1 cellular context compared by ENCODE assay signal in the genomic region with DNA sequence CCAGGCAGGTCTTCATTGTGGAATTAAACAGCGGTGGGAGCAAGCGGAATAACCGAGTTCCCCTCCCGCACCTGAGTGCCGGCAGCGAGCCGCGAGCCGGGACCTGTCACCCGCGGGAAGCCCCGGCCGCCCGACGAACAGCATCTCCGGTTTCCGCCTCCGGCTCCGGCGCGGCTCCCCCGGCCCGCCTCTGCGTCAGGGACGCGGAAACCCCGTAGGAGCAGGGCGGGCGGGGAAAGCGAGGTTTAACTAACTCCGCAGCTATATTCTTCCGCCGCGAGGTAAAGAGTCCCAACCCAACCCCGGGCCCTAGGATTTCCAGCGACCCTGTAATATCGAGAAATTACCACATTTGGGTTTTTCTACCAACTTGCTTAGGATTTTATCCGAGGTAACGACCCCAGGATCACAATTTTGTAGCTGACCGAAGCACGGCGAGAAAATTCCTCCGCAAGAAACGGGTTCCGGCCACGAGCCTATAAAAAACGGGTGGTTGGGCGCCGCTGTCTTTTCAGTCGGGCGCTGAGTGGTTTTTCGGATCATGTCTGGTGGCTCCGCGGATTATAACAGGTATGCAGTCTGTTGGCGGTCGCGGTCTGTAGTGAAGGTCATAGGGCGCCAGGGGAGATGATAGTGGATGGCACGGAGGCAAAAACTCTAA.
A peak's percentile ranks its signal among the peaks of the same experiment; 100 is the strongest.
TF ChIP-seq lines count a peak whose summit lies in the region.

A gene (plus strand): TSS at position 508 of the 661 bp plus-strand sequence. CDS start 34 bp downstream, at position 542.

TF ChIP-seq in HepG2, 621 proteins besides CTCF, POLR2A, EP300 and RAD21 (continued from another document and continues in another):
- TF ChIP-seq, protein P1, sequence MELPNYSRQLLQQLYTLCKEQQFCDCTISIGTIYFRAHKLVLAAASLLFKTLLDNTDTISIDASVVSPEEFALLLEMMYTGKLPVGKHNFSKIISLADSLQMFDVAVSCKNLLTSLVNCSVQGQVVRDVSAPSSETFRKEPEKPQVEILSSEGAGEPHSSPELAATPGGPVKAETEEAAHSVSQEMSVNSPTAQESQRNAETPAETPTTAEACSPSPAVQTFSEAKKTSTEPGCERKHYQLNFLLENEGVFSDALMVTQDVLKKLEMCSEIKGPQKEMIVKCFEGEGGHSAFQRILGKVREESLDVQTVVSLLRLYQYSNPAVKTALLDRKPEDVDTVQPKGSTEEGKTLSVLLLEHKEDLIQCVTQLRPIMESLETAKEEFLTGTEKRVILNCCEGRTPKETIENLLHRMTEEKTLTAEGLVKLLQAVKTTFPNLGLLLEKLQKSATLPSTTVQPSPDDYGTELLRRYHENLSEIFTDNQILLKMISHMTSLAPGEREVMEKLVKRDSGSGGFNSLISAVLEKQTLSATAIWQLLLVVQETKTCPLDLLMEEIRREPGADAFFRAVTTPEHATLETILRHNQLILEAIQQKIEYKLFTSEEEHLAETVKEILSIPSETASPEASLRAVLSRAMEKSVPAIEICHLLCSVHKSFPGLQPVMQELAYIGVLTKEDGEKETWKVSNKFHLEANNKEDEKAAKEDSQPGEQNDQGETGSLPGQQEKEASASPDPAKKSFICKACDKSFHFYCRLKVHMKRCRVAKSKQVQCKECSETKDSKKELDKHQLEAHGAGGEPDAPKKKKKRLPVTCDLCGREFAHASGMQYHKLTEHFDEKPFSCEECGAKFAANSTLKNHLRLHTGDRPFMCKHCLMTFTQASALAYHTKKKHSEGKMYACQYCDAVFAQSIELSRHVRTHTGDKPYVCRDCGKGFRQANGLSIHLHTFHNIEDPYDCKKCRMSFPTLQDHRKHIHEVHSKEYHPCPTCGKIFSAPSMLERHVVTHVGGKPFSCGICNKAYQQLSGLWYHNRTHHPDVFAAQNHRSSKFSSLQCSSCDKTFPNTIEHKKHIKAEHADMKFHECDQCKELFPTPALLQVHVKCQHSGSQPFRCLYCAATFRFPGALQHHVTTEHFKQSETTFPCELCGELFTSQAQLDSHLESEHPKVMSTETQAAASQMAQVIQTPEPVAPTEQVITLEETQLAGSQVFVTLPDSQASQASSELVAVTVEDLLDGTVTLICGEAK (IDR thresholded peaks at IDR 0.05), result no peak
- TF ChIP-seq, protein P1 (CRISPR knock-in tag; IDR thresholded peaks at IDR 0.05), result peak; percentile 47; the same call in 1 of the 2 replicates
- TF ChIP-seq, protein P2, sequence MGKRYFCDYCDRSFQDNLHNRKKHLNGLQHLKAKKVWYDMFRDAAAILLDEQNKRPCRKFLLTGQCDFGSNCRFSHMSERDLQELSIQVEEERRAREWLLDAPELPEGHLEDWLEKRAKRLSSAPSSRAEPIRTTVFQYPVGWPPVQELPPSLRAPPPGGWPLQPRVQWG (CRISPR knock-in tag; IDR thresholded peaks at IDR 0.05; ENCODE audit: borderline replicate concordance, low read depth), result no peak
- TF ChIP-seq, protein P3, sequence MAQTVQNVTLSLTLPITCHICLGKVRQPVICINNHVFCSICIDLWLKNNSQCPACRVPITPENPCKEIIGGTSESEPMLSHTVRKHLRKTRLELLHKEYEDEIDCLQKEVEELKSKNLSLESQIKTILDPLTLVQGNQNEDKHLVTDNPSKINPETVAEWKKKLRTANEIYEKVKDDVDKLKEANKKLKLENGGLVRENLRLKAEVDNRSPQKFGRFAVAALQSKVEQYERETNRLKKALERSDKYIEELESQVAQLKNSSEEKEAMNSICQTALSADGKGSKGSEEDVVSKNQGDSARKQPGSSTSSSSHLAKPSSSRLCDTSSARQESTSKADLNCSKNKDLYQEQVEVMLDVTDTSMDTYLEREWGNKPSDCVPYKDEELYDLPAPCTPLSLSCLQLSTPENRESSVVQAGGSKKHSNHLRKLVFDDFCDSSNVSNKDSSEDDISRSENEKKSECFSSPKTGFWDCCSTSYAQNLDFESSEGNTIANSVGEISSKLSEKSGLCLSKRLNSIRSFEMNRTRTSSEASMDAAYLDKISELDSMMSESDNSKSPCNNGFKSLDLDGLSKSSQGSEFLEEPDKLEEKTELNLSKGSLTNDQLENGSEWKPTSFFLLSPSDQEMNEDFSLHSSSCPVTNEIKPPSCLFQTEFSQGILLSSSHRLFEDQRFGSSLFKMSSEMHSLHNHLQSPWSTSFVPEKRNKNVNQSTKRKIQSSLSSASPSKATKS (CRISPR knock-in tag; IDR thresholded peaks at IDR 0.05), result no peak
- TF ChIP-seq ZC3H4 (CRISPR knock-in tag; IDR thresholded peaks at IDR 0.05; ENCODE audit: borderline replicate concordance), result no peak
- TF ChIP-seq ZSCAN25 (CRISPR knock-in tag; IDR thresholded peaks at IDR 0.05), result 0 out of 2 replicates have a peak, but pooled peaks have one; percentile 46
- peak; percentile 92 for TF ChIP-seq GABPB1 (CRISPR knock-in tag; IDR thresholded peaks at IDR 0.05)
- TF ChIP-seq ZNF350 (CRISPR knock-in tag; IDR thresholded peaks at IDR 0.05; ENCODE audit: borderline replicate concordance, low read depth), result peak; percentile 84
- no peak for TF ChIP-seq ZNF543 (CRISPR knock-in tag; IDR thresholded peaks at IDR 0.05)
- TF ChIP-seq, protein P4, sequence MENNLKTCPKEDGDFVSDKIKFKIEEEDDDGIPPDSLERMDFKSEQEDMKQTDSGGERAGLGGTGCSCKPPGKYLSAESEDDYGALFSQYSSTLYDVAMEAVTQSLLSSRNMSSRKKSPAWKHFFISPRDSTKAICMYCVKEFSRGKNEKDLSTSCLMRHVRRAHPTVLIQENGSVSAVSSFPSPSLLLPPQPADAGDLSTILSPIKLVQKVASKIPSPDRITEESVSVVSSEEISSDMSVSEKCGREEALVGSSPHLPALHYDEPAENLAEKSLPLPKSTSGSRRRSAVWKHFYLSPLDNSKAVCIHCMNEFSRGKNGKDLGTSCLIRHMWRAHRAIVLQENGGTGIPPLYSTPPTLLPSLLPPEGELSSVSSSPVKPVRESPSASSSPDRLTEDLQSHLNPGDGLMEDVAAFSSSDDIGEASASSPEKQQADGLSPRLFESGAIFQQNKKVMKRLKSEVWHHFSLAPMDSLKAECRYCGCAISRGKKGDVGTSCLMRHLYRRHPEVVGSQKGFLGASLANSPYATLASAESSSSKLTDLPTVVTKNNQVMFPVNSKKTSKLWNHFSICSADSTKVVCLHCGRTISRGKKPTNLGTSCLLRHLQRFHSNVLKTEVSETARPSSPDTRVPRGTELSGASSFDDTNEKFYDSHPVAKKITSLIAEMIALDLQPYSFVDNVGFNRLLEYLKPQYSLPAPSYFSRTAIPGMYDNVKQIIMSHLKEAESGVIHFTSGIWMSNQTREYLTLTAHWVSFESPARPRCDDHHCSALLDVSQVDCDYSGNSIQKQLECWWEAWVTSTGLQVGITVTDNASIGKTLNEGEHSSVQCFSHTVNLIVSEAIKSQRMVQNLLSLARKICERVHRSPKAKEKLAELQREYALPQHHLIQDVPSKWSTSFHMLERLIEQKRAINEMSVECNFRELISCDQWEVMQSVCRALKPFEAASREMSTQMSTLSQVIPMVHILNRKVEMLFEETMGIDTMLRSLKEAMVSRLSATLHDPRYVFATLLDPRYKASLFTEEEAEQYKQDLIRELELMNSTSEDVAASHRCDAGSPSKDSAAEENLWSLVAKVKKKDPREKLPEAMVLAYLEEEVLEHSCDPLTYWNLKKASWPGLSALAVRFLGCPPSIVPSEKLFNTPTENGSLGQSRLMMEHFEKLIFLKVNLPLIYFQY (CRISPR knock-in tag; IDR thresholded peaks at IDR 0.05; ENCODE audit: borderline replicate concordance), result peak; percentile 24; the same call in 1 of the 2 replicates
- no peak for TF ChIP-seq ARID2 (CRISPR knock-in tag; IDR thresholded peaks at IDR 0.05; ENCODE audit: borderline replicate concordance)
- no peak for TF ChIP-seq NCOA5 (CRISPR knock-in tag; IDR thresholded peaks at IDR 0.05)
- TF ChIP-seq ZNF747 (CRISPR knock-in tag; IDR thresholded peaks at IDR 0.05; ENCODE audit: borderline replicate concordance), result no peak; the same call in 1 of the 2 replicates
- TF ChIP-seq NCOA2 (CRISPR knock-in tag; IDR thresholded peaks at IDR 0.05), result no peak; the same call in 1 of the 2 replicates
- TF ChIP-seq ZNF225 (CRISPR knock-in tag; IDR thresholded peaks at IDR 0.05), result no peak
- no peak for TF ChIP-seq ZNF850 (CRISPR knock-in tag; conservative IDR thresholded peaks at IDR 0.05)
- no peak for TF ChIP-seq ZNF354B (CRISPR knock-in tag; IDR thresholded peaks at IDR 0.05)
- peak; percentile 85; the same call in 1 of the 2 replicates for TF ChIP-seq U2AF2 (IDR thresholded peaks at IDR 0.05; ENCODE audit: low read depth, low read length)
- no peak; the same call in 1 of the 2 replicates for TF ChIP-seq ZNF569 (CRISPR knock-in tag; IDR thresholded peaks at IDR 0.05; ENCODE audit: borderline replicate concordance)
- TF ChIP-seq ESRRA (CRISPR knock-in tag; IDR thresholded peaks at IDR 0.05; ENCODE audit: low read depth), result no peak
- no peak for TF ChIP-seq ZNF577 (CRISPR knock-in tag; IDR thresholded peaks at IDR 0.05; ENCODE audit: borderline replicate concordance, low read depth)
- TF ChIP-seq ZNF878 (CRISPR knock-in tag; IDR thresholded peaks at IDR 0.05), result peak; percentile 77
- no peak for TF ChIP-seq EHMT2 (IDR thresholded peaks at IDR 0.05; ENCODE audit: borderline replicate concordance, low read depth, low read length)
- TF ChIP-seq, protein P5, sequence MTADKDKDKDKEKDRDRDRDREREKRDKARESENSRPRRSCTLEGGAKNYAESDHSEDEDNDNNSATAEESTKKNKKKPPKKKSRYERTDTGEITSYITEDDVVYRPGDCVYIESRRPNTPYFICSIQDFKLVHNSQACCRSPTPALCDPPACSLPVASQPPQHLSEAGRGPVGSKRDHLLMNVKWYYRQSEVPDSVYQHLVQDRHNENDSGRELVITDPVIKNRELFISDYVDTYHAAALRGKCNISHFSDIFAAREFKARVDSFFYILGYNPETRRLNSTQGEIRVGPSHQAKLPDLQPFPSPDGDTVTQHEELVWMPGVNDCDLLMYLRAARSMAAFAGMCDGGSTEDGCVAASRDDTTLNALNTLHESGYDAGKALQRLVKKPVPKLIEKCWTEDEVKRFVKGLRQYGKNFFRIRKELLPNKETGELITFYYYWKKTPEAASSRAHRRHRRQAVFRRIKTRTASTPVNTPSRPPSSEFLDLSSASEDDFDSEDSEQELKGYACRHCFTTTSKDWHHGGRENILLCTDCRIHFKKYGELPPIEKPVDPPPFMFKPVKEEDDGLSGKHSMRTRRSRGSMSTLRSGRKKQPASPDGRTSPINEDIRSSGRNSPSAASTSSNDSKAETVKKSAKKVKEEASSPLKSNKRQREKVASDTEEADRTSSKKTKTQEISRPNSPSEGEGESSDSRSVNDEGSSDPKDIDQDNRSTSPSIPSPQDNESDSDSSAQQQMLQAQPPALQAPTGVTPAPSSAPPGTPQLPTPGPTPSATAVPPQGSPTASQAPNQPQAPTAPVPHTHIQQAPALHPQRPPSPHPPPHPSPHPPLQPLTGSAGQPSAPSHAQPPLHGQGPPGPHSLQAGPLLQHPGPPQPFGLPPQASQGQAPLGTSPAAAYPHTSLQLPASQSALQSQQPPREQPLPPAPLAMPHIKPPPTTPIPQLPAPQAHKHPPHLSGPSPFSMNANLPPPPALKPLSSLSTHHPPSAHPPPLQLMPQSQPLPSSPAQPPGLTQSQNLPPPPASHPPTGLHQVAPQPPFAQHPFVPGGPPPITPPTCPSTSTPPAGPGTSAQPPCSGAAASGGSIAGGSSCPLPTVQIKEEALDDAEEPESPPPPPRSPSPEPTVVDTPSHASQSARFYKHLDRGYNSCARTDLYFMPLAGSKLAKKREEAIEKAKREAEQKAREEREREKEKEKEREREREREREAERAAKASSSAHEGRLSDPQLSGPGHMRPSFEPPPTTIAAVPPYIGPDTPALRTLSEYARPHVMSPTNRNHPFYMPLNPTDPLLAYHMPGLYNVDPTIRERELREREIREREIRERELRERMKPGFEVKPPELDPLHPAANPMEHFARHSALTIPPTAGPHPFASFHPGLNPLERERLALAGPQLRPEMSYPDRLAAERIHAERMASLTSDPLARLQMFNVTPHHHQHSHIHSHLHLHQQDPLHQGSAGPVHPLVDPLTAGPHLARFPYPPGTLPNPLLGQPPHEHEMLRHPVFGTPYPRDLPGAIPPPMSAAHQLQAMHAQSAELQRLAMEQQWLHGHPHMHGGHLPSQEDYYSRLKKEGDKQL (CRISPR knock-in tag; IDR thresholded peaks at IDR 0.05; ENCODE audit: low read depth), result no peak
- TF ChIP-seq ZNF564 (CRISPR knock-in tag; IDR thresholded peaks at IDR 0.05), result peak; percentile 83; the same call in 1 of the 2 replicates
- peak; percentile 81; the same call in 1 of the 2 replicates for TF ChIP-seq ZZZ3 (CRISPR knock-in tag; IDR thresholded peaks at IDR 0.05; ENCODE audit: borderline replicate concordance)
- TF ChIP-seq MBNL3 (CRISPR knock-in tag; conservative IDR thresholded peaks at IDR 0.05), result no peak
- TF ChIP-seq, protein P6, sequence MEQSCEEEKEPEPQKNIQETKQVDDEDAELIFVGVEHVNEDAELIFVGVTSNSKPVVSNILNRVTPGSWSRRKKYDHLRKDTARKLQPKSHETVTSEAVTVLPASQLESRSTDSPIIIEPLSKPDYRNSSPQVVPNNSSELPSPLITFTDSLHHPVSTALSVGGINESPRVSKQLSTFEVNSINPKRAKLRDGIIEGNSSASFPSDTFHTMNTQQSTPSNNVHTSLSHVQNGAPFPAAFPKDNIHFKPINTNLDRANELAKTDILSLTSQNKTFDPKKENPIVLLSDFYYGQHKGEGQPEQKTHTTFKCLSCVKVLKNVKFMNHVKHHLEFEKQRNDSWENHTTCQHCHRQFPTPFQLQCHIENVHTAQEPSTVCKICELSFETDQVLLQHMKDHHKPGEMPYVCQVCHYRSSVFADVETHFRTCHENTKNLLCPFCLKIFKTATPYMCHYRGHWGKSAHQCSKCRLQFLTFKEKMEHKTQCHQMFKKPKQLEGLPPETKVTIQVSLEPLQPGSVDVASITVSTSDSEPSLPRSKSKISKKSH (CRISPR knock-in tag; IDR thresholded peaks at IDR 0.05; ENCODE audit: borderline replicate concordance), result no peak
- peak; percentile 83 for TF ChIP-seq HOXA3 (CRISPR knock-in tag; IDR thresholded peaks at IDR 0.05)
- no peak for TF ChIP-seq MEIS1 (CRISPR knock-in tag; IDR thresholded peaks at IDR 0.05; ENCODE audit: borderline replicate concordance)
- no peak for TF ChIP-seq SRY (CRISPR knock-in tag; IDR thresholded peaks at IDR 0.05)
